In the genomic region with DNA sequence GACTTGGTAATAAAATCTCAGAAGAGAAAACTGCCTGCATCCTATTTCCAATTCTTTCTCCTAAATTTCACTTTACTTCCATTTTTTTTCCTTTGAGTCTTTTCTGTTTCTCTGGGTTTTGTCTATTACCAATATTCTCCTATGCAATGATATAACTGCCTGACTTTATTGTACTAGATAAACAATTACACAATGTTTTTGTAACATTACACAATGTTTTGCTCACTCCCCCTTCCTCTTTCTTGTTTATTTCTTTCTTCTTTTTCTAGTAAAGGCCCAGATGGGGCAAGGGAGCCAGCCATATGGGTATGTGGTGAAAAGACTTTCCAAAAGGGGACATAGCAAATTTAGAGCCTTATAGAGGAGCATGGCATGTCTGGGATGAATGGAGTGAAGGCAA, we compare ENCODE assay signal across 22 cellular contexts.
DNase-seq lines count a peak whose midpoint lies in the region; ATAC-seq, FAIRE-seq and TF ChIP-seq lines count a peak whose summit lies in the region.
"Had no signal": no experiment of that assay in that cellular context is flagged by ENCODE, and none has a peak within 500 bp of the region (broad histone marks: within the 10 kb centered on the region; RNA-seq: fewer than 3 reads in every experiment).

No MANE protein-coding gene starts in this region.

- no peak for ATAC-seq in HG02870 (IDR thresholded peaks at IDR 0.05; ENCODE audit: unreplicated experiment)
- ATAC-seq: PC-3 had no signal

- H3K9me3 ChIP-seq in liver (ENCODE audit: control insufficient read depth in 4 of 4, low read length in 3 of 4) (no peaks in the 10 kb centered on the region), suprapubic skin (no peaks in the 10 kb centered on the region), testis (no peaks in the 10 kb centered on the region)

- FAIRE-seq in endometrium (lab: Jason Lieb, UNC), result peak; percentile 18
- FAIRE-seq: HTR-8/SVneo had no signal

- H3K27me3 ChIP-seq in liver (ENCODE audit: control insufficient read depth in 4 of 4, insufficient read depth in 4 of 4, low read length in 3 of 4), result no peaks in the 10 kb centered on the region
- no peaks in the 10 kb centered on the region for H3K27me3 ChIP-seq in suprapubic skin
- H3K27me3 ChIP-seq in testis, result no peaks in the 10 kb centered on the region

- TF ChIP-seq POLR2A in suprapubic skin (IDR thresholded peaks at IDR 0.05), result no peak
- TF ChIP-seq POLR2A in testis (IDR thresholded peaks at IDR 0.05), result no peak

- TF ChIP-seq RAD21 in liver (IDR thresholded peaks at IDR 0.05), result no peak

- H3K27ac ChIP-seq in liver (ENCODE audit: low read depth in 1 of 2, low read length in 2 of 2), result no peak overlapping the region
- H3K27ac ChIP-seq in suprapubic skin, result peak overlapping the region; percentile 20
- H3K27ac ChIP-seq in testis, result no peak overlapping the region
- H3K27ac ChIP-seq: HL-60, RWPE1 had no signal

- peaks cover 0 to 2% (median 0%) of the 10 kb centered on the region in 4 donors for H3K4me1 ChIP-seq in liver (ENCODE audit: control insufficient read depth in 4 of 4, insufficient read depth in 4 of 4, low read length in 3 of 4)
- no peaks in the 10 kb centered on the region for H3K4me1 ChIP-seq in suprapubic skin
- H3K4me1 ChIP-seq in testis, result no peaks in the 10 kb centered on the region

- TF ChIP-seq CTCF in liver (IDR thresholded peaks at IDR 0.05; ENCODE audit: low read depth, low read length, missing input control), result no peak
- no peak for TF ChIP-seq CTCF in suprapubic skin (IDR thresholded peaks at IDR 0.05)
- no peak for TF ChIP-seq CTCF in testis (IDR thresholded peaks at IDR 0.05)

- intact Hi-C loops in cardiac septum (cut with DNase I), result no loop called here
- intact Hi-C loops in testis (cut with DNase I; ENCODE audit: low total_unique reads), result no loop called here

- H3K9ac ChIP-seq in liver (ENCODE audit: low read depth in 1 of 2, low read length in 2 of 2), result no peak overlapping the region

- H3K36me3 ChIP-seq in liver (ENCODE audit: control insufficient read depth in 4 of 4, insufficient read depth in 3 of 4, low read depth in 1 of 4, low read length in 3 of 4) (no peaks in the 10 kb centered on the region), suprapubic skin (no peaks in the 10 kb centered on the region), testis (ENCODE audit: low read depth, missing control alignments) (no peaks in the 10 kb centered on the region)
- H3K36me3 ChIP-seq: HAP-1 had no signal

- H3K4me3 ChIP-seq in liver (ENCODE audit: low read depth in 1 of 3, low read length in 3 of 3), result no peak overlapping the region
- H3K4me3 ChIP-seq in suprapubic skin, result no peak overlapping the region
- no peak overlapping the region for H3K4me3 ChIP-seq in testis
- H3K4me3 ChIP-seq: HAP-1 had no signal

- TF ChIP-seq EP300 in suprapubic skin (IDR thresholded peaks at IDR 0.05), result no peak

- DNase-seq in MV-4-11 (lab: John Stamatoyannopoulos, UW) (peak; percentile 10), suprapubic skin (ENCODE audit: low spot score in 2 of 2) (no peak), superior temporal gyrus (ENCODE audit: extremely low spot score) (no peak), cardiac septum (ENCODE audit: low spot score) (no peak), testis (no peak)
- DNase-seq: ACHN; Caco-2; CD4-positive, CD25-positive, alpha-beta regulatory T cell; DMS153; EL; NCI-H1436; NCI-H2029 treated with DMSO at 0.1 percent for 48 hours; NCI-H510A treated with DMSO at 0.1 percent for 48 hours; NCI-H82; PC-3 had no signal

TF ChIP-seq in liver, 16 proteins besides CTCF, POLR2A, EP300 and RAD21:
- TF ChIP-seq EGR1 (IDR thresholded peaks at IDR 0.05; ENCODE audit: low read depth in 2 of 2), result no peak
- TF ChIP-seq, protein P1, sequence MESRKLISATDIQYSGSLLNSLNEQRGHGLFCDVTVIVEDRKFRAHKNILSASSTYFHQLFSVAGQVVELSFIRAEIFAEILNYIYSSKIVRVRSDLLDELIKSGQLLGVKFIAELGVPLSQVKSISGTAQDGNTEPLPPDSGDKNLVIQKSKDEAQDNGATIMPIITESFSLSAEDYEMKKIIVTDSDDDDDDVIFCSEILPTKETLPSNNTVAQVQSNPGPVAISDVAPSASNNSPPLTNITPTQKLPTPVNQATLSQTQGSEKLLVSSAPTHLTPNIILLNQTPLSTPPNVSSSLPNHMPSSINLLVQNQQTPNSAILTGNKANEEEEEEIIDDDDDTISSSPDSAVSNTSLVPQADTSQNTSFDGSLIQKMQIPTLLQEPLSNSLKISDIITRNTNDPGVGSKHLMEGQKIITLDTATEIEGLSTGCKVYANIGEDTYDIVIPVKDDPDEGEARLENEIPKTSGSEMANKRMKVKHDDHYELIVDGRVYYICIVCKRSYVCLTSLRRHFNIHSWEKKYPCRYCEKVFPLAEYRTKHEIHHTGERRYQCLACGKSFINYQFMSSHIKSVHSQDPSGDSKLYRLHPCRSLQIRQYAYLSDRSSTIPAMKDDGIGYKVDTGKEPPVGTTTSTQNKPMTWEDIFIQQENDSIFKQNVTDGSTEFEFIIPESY (IDR thresholded peaks at IDR 0.05), result no peak
- peak; percentile 12 for TF ChIP-seq FOXA2 (IDR thresholded peaks at IDR 0.05)
- peak in 1 of 2 donors; percentile 11 for TF ChIP-seq HNF4A (conservative IDR thresholded peaks at IDR 0.05)
- no peak for TF ChIP-seq GABPA (IDR thresholded peaks at IDR 0.05 in 1 of 2, conservative IDR thresholded peaks at IDR 0.05 in 1 of 2)
- no peak for TF ChIP-seq TAF1 (conservative IDR thresholded peaks at IDR 0.05)
- TF ChIP-seq, protein P2, sequence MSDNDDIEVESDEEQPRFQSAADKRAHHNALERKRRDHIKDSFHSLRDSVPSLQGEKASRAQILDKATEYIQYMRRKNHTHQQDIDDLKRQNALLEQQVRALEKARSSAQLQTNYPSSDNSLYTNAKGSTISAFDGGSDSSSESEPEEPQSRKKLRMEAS (IDR thresholded peaks at IDR 0.05), result no peak
- no peak for TF ChIP-seq SP1 (IDR thresholded peaks at IDR 0.05)
- no peak for TF ChIP-seq HNF4G (IDR thresholded peaks at IDR 0.05)
- TF ChIP-seq, protein P3, sequence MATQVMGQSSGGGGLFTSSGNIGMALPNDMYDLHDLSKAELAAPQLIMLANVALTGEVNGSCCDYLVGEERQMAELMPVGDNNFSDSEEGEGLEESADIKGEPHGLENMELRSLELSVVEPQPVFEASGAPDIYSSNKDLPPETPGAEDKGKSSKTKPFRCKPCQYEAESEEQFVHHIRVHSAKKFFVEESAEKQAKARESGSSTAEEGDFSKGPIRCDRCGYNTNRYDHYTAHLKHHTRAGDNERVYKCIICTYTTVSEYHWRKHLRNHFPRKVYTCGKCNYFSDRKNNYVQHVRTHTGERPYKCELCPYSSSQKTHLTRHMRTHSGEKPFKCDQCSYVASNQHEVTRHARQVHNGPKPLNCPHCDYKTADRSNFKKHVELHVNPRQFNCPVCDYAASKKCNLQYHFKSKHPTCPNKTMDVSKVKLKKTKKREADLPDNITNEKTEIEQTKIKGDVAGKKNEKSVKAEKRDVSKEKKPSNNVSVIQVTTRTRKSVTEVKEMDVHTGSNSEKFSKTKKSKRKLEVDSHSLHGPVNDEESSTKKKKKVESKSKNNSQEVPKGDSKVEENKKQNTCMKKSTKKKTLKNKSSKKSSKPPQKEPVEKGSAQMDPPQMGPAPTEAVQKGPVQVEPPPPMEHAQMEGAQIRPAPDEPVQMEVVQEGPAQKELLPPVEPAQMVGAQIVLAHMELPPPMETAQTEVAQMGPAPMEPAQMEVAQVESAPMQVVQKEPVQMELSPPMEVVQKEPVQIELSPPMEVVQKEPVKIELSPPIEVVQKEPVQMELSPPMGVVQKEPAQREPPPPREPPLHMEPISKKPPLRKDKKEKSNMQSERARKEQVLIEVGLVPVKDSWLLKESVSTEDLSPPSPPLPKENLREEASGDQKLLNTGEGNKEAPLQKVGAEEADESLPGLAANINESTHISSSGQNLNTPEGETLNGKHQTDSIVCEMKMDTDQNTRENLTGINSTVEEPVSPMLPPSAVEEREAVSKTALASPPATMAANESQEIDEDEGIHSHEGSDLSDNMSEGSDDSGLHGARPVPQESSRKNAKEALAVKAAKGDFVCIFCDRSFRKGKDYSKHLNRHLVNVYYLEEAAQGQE (IDR thresholded peaks at IDR 0.05), result no peak
- TF ChIP-seq, protein P4, sequence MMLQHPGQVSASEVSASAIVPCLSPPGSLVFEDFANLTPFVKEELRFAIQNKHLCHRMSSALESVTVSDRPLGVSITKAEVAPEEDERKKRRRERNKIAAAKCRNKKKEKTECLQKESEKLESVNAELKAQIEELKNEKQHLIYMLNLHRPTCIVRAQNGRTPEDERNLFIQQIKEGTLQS (IDR thresholded peaks at IDR 0.05), result no peak
- peak; percentile 18 for TF ChIP-seq YY1 (IDR thresholded peaks at IDR 0.05)
- peak in 1 of 2 donors; percentile 22 for TF ChIP-seq RXRA (IDR thresholded peaks at IDR 0.05)
- no peak for TF ChIP-seq JUND (IDR thresholded peaks at IDR 0.05)
- no peak for TF ChIP-seq FOXA1 (IDR thresholded peaks at IDR 0.05)
- no peak for TF ChIP-seq NR2F2 (IDR thresholded peaks at IDR 0.05)
